In the genomic region with DNA sequence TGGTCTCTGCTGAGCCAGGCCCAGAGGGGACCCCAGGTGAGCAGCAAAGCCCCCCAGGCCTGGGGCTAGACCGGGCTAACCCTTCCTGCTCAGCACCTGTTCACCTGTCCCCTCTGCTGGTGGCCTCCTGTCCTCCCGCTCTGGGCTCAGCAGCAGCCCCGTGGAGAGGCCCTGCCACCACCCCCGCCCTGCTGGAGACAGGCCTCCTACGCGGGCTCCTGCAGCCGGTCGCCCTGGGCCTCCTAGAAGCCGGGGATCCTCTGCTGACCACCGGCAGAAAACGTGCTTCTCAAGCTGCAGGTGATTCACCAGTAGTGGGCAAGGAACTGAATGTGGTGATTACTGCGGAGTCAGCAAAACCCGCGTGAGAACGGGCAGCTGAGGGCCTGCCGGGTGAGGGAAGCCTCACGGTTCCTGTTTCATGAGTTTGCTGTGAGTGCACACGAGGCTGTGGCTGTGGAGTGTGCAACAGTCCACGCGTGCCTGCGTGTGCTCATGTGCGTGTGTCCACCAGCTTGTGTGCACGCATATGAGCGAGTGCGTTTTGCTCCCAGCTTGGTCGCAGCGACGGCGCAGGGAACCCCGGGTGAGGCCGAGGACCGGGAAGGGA, we compare ENCODE assay signal across 1 cellular context.
TF ChIP-seq lines count a peak whose summit lies in the region.

No MANE protein-coding gene starts in this region.

TF ChIP-seq in IMR-90, 13 proteins besides CTCF, POLR2A, EP300 and RAD21 (continued from another document):
- TF ChIP-seq, protein P1, sequence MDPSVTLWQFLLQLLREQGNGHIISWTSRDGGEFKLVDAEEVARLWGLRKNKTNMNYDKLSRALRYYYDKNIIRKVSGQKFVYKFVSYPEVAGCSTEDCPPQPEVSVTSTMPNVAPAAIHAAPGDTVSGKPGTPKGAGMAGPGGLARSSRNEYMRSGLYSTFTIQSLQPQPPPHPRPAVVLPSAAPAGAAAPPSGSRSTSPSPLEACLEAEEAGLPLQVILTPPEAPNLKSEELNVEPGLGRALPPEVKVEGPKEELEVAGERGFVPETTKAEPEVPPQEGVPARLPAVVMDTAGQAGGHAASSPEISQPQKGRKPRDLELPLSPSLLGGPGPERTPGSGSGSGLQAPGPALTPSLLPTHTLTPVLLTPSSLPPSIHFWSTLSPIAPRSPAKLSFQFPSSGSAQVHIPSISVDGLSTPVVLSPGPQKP (IDR thresholded peaks at IDR 0.05; ENCODE audit: borderline replicate concordance, low read depth, low read length) = no peak
- no peak for TF ChIP-seq BHLHE40 (IDR thresholded peaks at IDR 0.05; ENCODE audit: low read depth, low read length)
- TF ChIP-seq RFX5 (IDR thresholded peaks at IDR 0.05; ENCODE audit: low read depth, low read length) = no peak
- peak; percentile 99 for TF ChIP-seq MAFK (IDR thresholded peaks at IDR 0.05; ENCODE audit: low read depth, low read length)
